Comparison of ENCODE assay signal across 13 cellular contexts in genomic region chr16:70304892-70305448, GRCh38. TPM values are rescaled to one million over a fixed set of nuclear protein-coding genes. Genes with fewer than 3 reads are reported as not detected.
DNase-seq lines count a peak whose midpoint lies in the region; ATAC-seq, FAIRE-seq and TF ChIP-seq lines count a peak whose summit lies in the region.
"Had no signal": no experiment of that assay in that cellular context is flagged by ENCODE, and none has a peak within 500 bp of the region (broad histone marks: within the 10 kb centered on the region; RNA-seq: fewer than 3 reads in every experiment).

No MANE protein-coding gene starts in this region.

- H3K36me3 Mint-ChIP-seq in Calu3 (ENCODE audit: insufficient read depth, unreplicated experiment) = peaks cover 34% of the 10 kb centered on the region
- H3K36me3 Mint-ChIP-seq in astrocyte (ENCODE audit: low read depth, unreplicated experiment) = peaks cover 4% of the 10 kb centered on the region
- peaks cover 13% of the 10 kb centered on the region for H3K36me3 Mint-ChIP-seq in natural killer cell

- DNase-seq in Calu3 = peak; percentile 21
- DNase-seq in IMR-90 = no peak
- DNase-seq in astrocyte (ENCODE audit: low read depth) = no peak
- no peak for DNase-seq in natural killer cell
- DNase-seq in LoVo (ENCODE audit: low spot score) = no peak
- no peak for DNase-seq in tibial nerve (ENCODE audit: low spot score in 2 of 2)
- no peak for DNase-seq in psoas muscle
- DNase-seq: activated CD4-positive, alpha-beta T cell treated with anti-CD3 and anti-CD28 coated beads, Interleukin-2, amount 50 U/mL, for 48 hours; amniotic stem cell; H9; NCI-H1092 treated with DMSO at 0.1 percent for 48 hours had no signal

- no peak overlapping the region for H2AK5ac ChIP-seq in IMR-90 (ENCODE audit: low read depth, low read length)

- dilution Hi-C loops in IMR-90 (cut with HindIII; ENCODE audit: low sequenced_read_pairs, unreplicated experiment) = no loop called here

- no peak overlapping the region for H3K4ac ChIP-seq in IMR-90 (ENCODE audit: low read depth, low read length)

- no peak for FAIRE-seq in astrocyte (lab: Jason Lieb, UNC)
- FAIRE-seq: RCC 7860 had no signal

- WGBS in IMR-90 (ENCODE audit: extremely low coverage in 2 of 2, insufficient read length in 1 of 2), 2 experiments = no CpG with 5 or more reads among the region's 3 CpGs
- WGBS in tibial nerve, 2 donors = 66 to 76% methylated on average over 3 of the region's 3 CpGs
- WGBS in psoas muscle, 3 donors = 76 to 81% (median 78%) methylated on average over 3 of the region's 3 CpGs

- H3K56ac ChIP-seq in IMR-90 (ENCODE audit: extremely low read depth, insufficient read depth, low read length) = no peak overlapping the region

- H3K9ac ChIP-seq in IMR-90 (ENCODE audit: low read depth, low read length) (no peak overlapping the region), astrocyte (ENCODE audit: low read length) (peak overlapping the region; percentile 43)

- no peak overlapping the region; the same call in 1 of the 2 replicates for H3K14ac ChIP-seq in IMR-90 (replicated peaks; ENCODE audit: low read depth, low read length)

- CTCF ChIA-PET in Calu3 (lab: Charles Lee) (no interaction called here), IMR-90 (lab: Yijun Ruan, JAX) (no interaction called here)

- no peak for TF ChIP-seq POLR2A in IMR-90 (IDR thresholded peaks at IDR 0.05; ENCODE audit: low read depth, low read length)
- no peak for TF ChIP-seq POLR2A in tibial nerve (IDR thresholded peaks at IDR 0.05)

- H3K23ac ChIP-seq in IMR-90 (ENCODE audit: low read depth, low read length) = peak overlapping the region; percentile 23; the same call in 1 of the 2 replicates

- H2BK15ac ChIP-seq in IMR-90 (ENCODE audit: low read depth, low read length) = no peak overlapping the region

- TF ChIP-seq CTCF in Calu3 (IDR thresholded peaks at IDR 0.05; ENCODE audit: unreplicated experiment) (no peak), IMR-90 (conservative IDR thresholded peaks at IDR 0.05; ENCODE audit: low read depth, low read length) (no peak), astrocyte (IDR thresholded peaks at IDR 0.05; ENCODE audit: insufficient read depth, low read depth, low read length) (no peak), natural killer cell (IDR thresholded peaks at IDR 0.05) (no peak), tibial nerve (IDR thresholded peaks at IDR 0.05) (no peak), psoas muscle (IDR thresholded peaks at IDR 0.05) (no peak)

- H3K4me1 Mint-ChIP-seq in Calu3 (ENCODE audit: low read depth, unreplicated experiment) (peaks cover 18% of the 10 kb centered on the region), astrocyte (ENCODE audit: low read depth, unreplicated experiment) (peaks cover 9% of the 10 kb centered on the region), natural killer cell (peaks cover 37 to 44% of the 10 kb centered on the region in 2 donors)

- H2BK5ac ChIP-seq in IMR-90 (ENCODE audit: low read depth, low read length, poor library complexity, severe bottlenecking) = no peak overlapping the region

- H3K4me3 Mint-ChIP-seq in Calu3 (ENCODE audit: low read depth, unreplicated experiment) (no peak overlapping the region), astrocyte (ENCODE audit: unreplicated experiment) (no peak overlapping the region), natural killer cell (no peak overlapping the region)
- H3K4me3 Mint-ChIP-seq: H9 had no signal

- H3K18ac ChIP-seq in IMR-90 (ENCODE audit: low read depth, low read length) = no peak overlapping the region

- POLR2A ChIA-PET in IMR-90 (lab: Charles Lee; ENCODE audit: unreplicated experiment) = no interaction called here

- H3K79me1 ChIP-seq in IMR-90 (ENCODE audit: low read depth in 1 of 2, low read length in 2 of 2) = peaks cover 6 to 41% of the 10 kb centered on the region in 2 experiments

- peaks cover 81% of the 10 kb centered on the region for H3K79me2 ChIP-seq in astrocyte (ENCODE audit: insufficient read depth, low read length)

- no peak overlapping the region for H2BK120ac ChIP-seq in IMR-90 (ENCODE audit: low read depth, low read length)

- in situ Hi-C loops in IMR-90 (cut with MboI; ENCODE audit: low sequenced_read_pairs) = no loop called here

- H3K27ac Mint-ChIP-seq in Calu3 (ENCODE audit: unreplicated experiment) (peak overlapping the region; percentile 1), astrocyte (ENCODE audit: unreplicated experiment) (no peak overlapping the region), natural killer cell (peak overlapping the region; percentile 5 to 59)
- H3K27ac Mint-ChIP-seq: H9 had no signal

- H3K4me2 ChIP-seq in IMR-90 (ENCODE audit: low read depth, low read length) = no peak overlapping the region
- H3K4me2 ChIP-seq in astrocyte (ENCODE audit: low read length) = no peak overlapping the region

- BruUV-seq in Calu3 (replicated peaks; lab: Mats Ljungman, UMichigan) (no TSS peak), IMR-90 (replicated peaks; lab: Mats Ljungman, UMichigan) (no TSS peak)

- H2AFZ ChIP-seq in IMR-90 (replicated peaks; ENCODE audit: low read length, poor library complexity) (no peak overlapping the region), astrocyte (ENCODE audit: low read depth, low read length) (no peak overlapping the region)

- no peak for TF ChIP-seq EP300 in tibial nerve (IDR thresholded peaks at IDR 0.05)

- H4K20me1 ChIP-seq in IMR-90 (ENCODE audit: insufficient read depth, low read length) (peaks cover 20% of the 10 kb centered on the region; the same call in 1 of the 2 replicates), astrocyte (ENCODE audit: insufficient read depth, low read length) (peaks cover 22% of the 10 kb centered on the region)

- H3K27me3 ChIP-seq in IMR-90 (ENCODE audit: control insufficient read depth, insufficient read depth, low read length) = no peaks in the 10 kb centered on the region
- H3K27me3 ChIP-seq in astrocyte (ENCODE audit: insufficient read depth, low read length) = no peaks in the 10 kb centered on the region
- no peaks in the 10 kb centered on the region for H3K27me3 ChIP-seq in tibial nerve
- no peaks in the 10 kb centered on the region for H3K27me3 ChIP-seq in psoas muscle (ENCODE audit: insufficient read depth in 3 of 3, low read length in 2 of 3)
- H3K27me3 ChIP-seq: dorsolateral prefrontal cortex had no signal

- no peaks in the 10 kb centered on the region for H3K4me1 ChIP-seq in IMR-90 (ENCODE audit: control insufficient read depth, insufficient read depth, low read length)
- H3K4me1 ChIP-seq in astrocyte (ENCODE audit: insufficient read depth, low read length) = peaks cover 5% of the 10 kb centered on the region
- peaks cover 0 to 6% (median 0%) of the 10 kb centered on the region in 4 donors for H3K4me1 ChIP-seq in tibial nerve
- H3K4me1 ChIP-seq in psoas muscle = peaks cover under 1% of the 10 kb centered on the region

- H3K9me1 ChIP-seq in IMR-90 (ENCODE audit: insufficient read depth, low read length) = peaks cover 2% of the 10 kb centered on the region

- H3K4me3 ChIP-seq in IMR-90 (ENCODE audit: insufficient read depth, low read depth, low read length) (no peak overlapping the region), astrocyte (ENCODE audit: insufficient read depth, low read depth, low read length) (no peak overlapping the region), tibial nerve (no peak overlapping the region), psoas muscle (no peak overlapping the region)

- H3K27ac ChIP-seq in IMR-90 (ENCODE audit: insufficient read depth, low read length) (no peak overlapping the region), astrocyte (ENCODE audit: low read depth, low read length) (no peak overlapping the region), tibial nerve (no peak overlapping the region), psoas muscle (no peak overlapping the region)

- H3K36me3 ChIP-seq in IMR-90 (ENCODE audit: control insufficient read depth, insufficient read depth, low read length) = no peaks in the 10 kb centered on the region
- peaks cover 3% of the 10 kb centered on the region for H3K36me3 ChIP-seq in astrocyte (ENCODE audit: insufficient read depth, low read length)
- peaks cover 0 to 40% (median 0%) of the 10 kb centered on the region in 3 donors for H3K36me3 ChIP-seq in tibial nerve
- peaks cover 0 to 32% of the 10 kb centered on the region in 2 donors for H3K36me3 ChIP-seq in psoas muscle (ENCODE audit: insufficient read depth in 1 of 2, low read depth in 1 of 2)

- intact Hi-C loops in Calu3 (cut with micrococcal nuclease; ENCODE audit: unreplicated experiment) = no loop called here
- intact Hi-C loops in IMR-90 (cut with micrococcal nuclease) = no loop called here
- intact Hi-C loops in natural killer cell (cut with micrococcal nuclease) = no loop called here
- intact Hi-C loops in psoas muscle (cut with DNase I) = loop anchor here in 1 of 2 donors (5.0 kb wide), 1 partner anchor 37 kb away; no protein-coding TSS in a partner anchor

- ATAC-seq in IMR-90 (ENCODE audit: low read depth) = 0 out of 2 replicates have a peak, but pooled peaks have one; percentile 24
- ATAC-seq in natural killer cell = no peak
- ATAC-seq in psoas muscle = no peak

- no peak for TF ChIP-seq RAD21 in IMR-90 (IDR thresholded peaks at IDR 0.05; ENCODE audit: low read length)

- no peak overlapping the region for H2AK9ac ChIP-seq in IMR-90 (replicated peaks; ENCODE audit: low read depth, low read length, poor library complexity)

- H3K9me3 Mint-ChIP-seq in Calu3 (ENCODE audit: low read depth, unreplicated experiment) (peaks cover 9% of the 10 kb centered on the region), astrocyte (ENCODE audit: unreplicated experiment) (peaks cover 6% of the 10 kb centered on the region), natural killer cell (peaks cover 0 to 9% of the 10 kb centered on the region in 2 donors)

- no peak overlapping the region for H2BK20ac ChIP-seq in IMR-90 (ENCODE audit: low read depth, low read length)

- no peak overlapping the region for H4K5ac ChIP-seq in IMR-90 (ENCODE audit: low read depth, low read length)

- H3K9me3 ChIP-seq in IMR-90 (ENCODE audit: control insufficient read depth, insufficient read depth, low read length) (no peaks in the 10 kb centered on the region; the same call in 1 of the 2 replicates), astrocyte (ENCODE audit: insufficient read depth, low read depth, low read length) (peaks cover 3% of the 10 kb centered on the region), tibial nerve (peaks cover 0 to 26% (median 0%) of the 10 kb centered on the region in 4 donors), psoas muscle (peaks cover 14% of the 10 kb centered on the region)

- H3K27me3 Mint-ChIP-seq in Calu3 (ENCODE audit: unreplicated experiment) (no peaks in the 10 kb centered on the region), astrocyte (ENCODE audit: low read depth, unreplicated experiment) (no peaks in the 10 kb centered on the region), natural killer cell (ENCODE audit: low read depth in 2 of 2) (no peaks in the 10 kb centered on the region)

- H4K91ac ChIP-seq in IMR-90 (ENCODE audit: insufficient read depth, low read depth, low read length) = no peak overlapping the region

- no peak overlapping the region for H4K8ac ChIP-seq in IMR-90 (ENCODE audit: low read depth in 2 of 2, low read length in 2 of 2)

RNA-seq across cellular contexts. Expression of gene DDX19B, which starts 6.0 kb away (rescaled TPM):
- total RNA-seq in Calu3 (2022) (44.6 and 45.2 TPM in 2 replicates), IMR-90 (2012; rRNA removed) (26.1 and 33.3 TPM in 2 replicates), astrocyte (25.3 and 25.7 TPM in 2 replicates), natural killer cell (10 to 100 TPM; 39.9 to 52.6 (median 48.8) TPM), tibial nerve (10 to 100 TPM; 27.8 to 57.6 (median 30.4) TPM), psoas muscle (10 to 100 TPM; 15.0 to 21.4 (median 17.4) TPM)
- polyA plus RNA-seq in IMR-90 (2012; rRNA removed) (36.0 and 41.0 TPM in 2 replicates), psoas muscle (10 to 100 TPM; 15.0 to 16.8 (median 16.0) TPM)
- polyA plus RNA-seq in IMR-90 (2012; cell fraction: cytosol; rRNA removed) = 17.2 and 33.6 TPM in 2 replicates
- 20.3 and 33.8 TPM in 2 replicates for polyA plus RNA-seq in IMR-90 (2012; cell fraction: nucleus; rRNA removed; ENCODE audit: low replicate concordance)

RNA-seq across cellular contexts. Expression of gene AARS1, which starts 15.7 kb away (rescaled TPM):
- 241 and 261 TPM in 2 replicates for total RNA-seq in Calu3 (2022)
- 125 and 139 TPM in 2 replicates for total RNA-seq in IMR-90 (2012; rRNA removed)
- 90.6 and 104 TPM in 2 replicates for polyA plus RNA-seq in IMR-90 (2012; rRNA removed)
- polyA plus RNA-seq in IMR-90 (2012; cell fraction: cytosol; rRNA removed) = 86.8 and 90.8 TPM in 2 replicates
- polyA plus RNA-seq in IMR-90 (2012; cell fraction: nucleus; rRNA removed; ENCODE audit: low replicate concordance) = 65.2 and 120 TPM in 2 replicates
- total RNA-seq in astrocyte = 157 and 167 TPM in 2 replicates
- 10 to 100 TPM; 19.8 to 29.9 (median 26.1) TPM for total RNA-seq in natural killer cell
- 100 to 1,000 TPM in 1 of 4 donors, 10 to 100 TPM in 3; 69.8 to 129 (median 88.9) TPM for total RNA-seq in tibial nerve
- total RNA-seq in psoas muscle = 10 to 100 TPM; 48.4 to 86.3 (median 77.7) TPM
- 10 to 100 TPM; 37.4 to 63.9 (median 58.0) TPM for polyA plus RNA-seq in psoas muscle

RNA-seq across cellular contexts. Expression of gene DDX19A, which starts 41.7 kb away (rescaled TPM):
- total RNA-seq in Calu3 (2022) = 50.9 and 59.8 TPM in 2 replicates
- total RNA-seq in IMR-90 (2012; rRNA removed) = 52.2 and 69.5 TPM in 2 replicates
- polyA plus RNA-seq in IMR-90 (2012; rRNA removed) = 41.1 and 44.7 TPM in 2 replicates
- 24.2 and 33.9 TPM in 2 replicates for polyA plus RNA-seq in IMR-90 (2012; cell fraction: cytosol; rRNA removed)
- polyA plus RNA-seq in IMR-90 (2012; cell fraction: nucleus; rRNA removed; ENCODE audit: low replicate concordance) = 20.1 and 38.5 TPM in 2 replicates
- 40.0 and 41.2 TPM in 2 replicates for total RNA-seq in astrocyte
- total RNA-seq in natural killer cell = 10 to 100 TPM; 46.5 to 55.3 (median 53.4) TPM
- total RNA-seq in tibial nerve = 10 to 100 TPM; 39.3 to 47.1 (median 45.2) TPM
- total RNA-seq in psoas muscle = 10 to 100 TPM; 42.1 to 78.6 (median 54.2) TPM
- polyA plus RNA-seq in psoas muscle = 10 to 100 TPM; 36.4 to 73.0 (median 50.1) TPM

RNA-seq across cellular contexts. Expression of gene EXOSC6, which starts 53.2 kb away (rescaled TPM):
- total RNA-seq in Calu3 (2022) = 32.3 and 33.2 TPM in 2 replicates
- 7.0 and 11.1 TPM in 2 replicates for total RNA-seq in IMR-90 (2012; rRNA removed)
- 5.8 and 6.3 TPM in 2 replicates for polyA plus RNA-seq in IMR-90 (2012; rRNA removed)
- 4.7 and 5.3 TPM in 2 replicates for polyA plus RNA-seq in IMR-90 (2012; cell fraction: cytosol; rRNA removed)
- polyA plus RNA-seq in IMR-90 (2012; cell fraction: nucleus; rRNA removed; ENCODE audit: low replicate concordance) = 6.1 and 6.9 TPM in 2 replicates
- 49.2 and 49.5 TPM in 2 replicates for total RNA-seq in astrocyte
- total RNA-seq in natural killer cell = 10 to 100 TPM; 26.4 to 27.6 (median 27.3) TPM
- 10 to 100 TPM; 24.0 to 40.6 (median 27.4) TPM for total RNA-seq in tibial nerve
- 10 to 100 TPM; 12.3 to 21.4 (median 19.2) TPM for total RNA-seq in psoas muscle
- 10 to 100 TPM in 2 of 3 donors, 1 to 10 TPM in 1; 8.8 to 22.2 (median 16.9) TPM for polyA plus RNA-seq in psoas muscle
